ENCODE assay signal across 8 cellular contexts in the genomic region with DNA sequence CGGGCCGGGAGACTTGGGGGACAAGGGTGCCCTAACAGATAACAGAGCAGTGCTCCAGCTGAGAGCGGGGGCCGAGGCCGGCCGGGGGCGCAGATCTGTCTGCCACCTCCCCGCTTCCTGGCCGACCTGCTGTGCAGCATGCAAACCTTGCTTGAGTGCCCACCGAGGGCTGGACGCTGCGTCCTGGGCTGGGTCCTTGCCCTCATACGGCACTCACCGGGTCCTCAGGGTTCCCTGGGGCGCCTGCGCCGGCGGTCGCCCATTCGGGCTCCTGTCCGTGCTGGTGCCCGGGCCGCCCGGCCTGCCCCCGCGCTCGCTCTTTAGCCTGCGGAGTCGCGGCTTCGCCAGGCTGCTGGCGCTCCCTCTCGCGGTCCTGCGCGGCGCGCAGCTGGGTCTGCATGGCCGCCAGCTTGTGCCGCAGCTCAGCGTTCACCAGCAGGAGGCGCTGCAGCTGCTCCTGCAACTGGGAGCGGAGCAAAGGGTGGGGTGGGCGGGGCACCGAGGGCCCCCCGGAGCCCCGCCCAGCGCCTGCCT. TPM values are rescaled to one million over a fixed set of nuclear protein-coding genes. Genes with fewer than 3 reads are reported as not detected.
A peak's percentile ranks its signal among the peaks of the same experiment; 100 is the strongest.
DNase-seq lines count a peak whose midpoint lies in the region; ATAC-seq and TF ChIP-seq lines count a peak whose summit lies in the region.

No MANE protein-coding gene starts in this region.

- no peaks in the 10 kb centered on the region for H3K27me3 Mint-ChIP-seq in CD8-positive, alpha-beta T cell (ENCODE audit: low read depth)
- H3K27me3 Mint-ChIP-seq in nephron progenitor cell (ENCODE audit: low read depth, poor library complexity), result peaks cover 32% of the 10 kb centered on the region

- H3K9me2 ChIP-seq in PC-9 (ENCODE audit: insufficient read depth), result no peaks in the 10 kb centered on the region

- H2AFZ ChIP-seq in PC-9, result peak overlapping the region; percentile 78

- POLR2A ChIA-PET in CD8-positive, alpha-beta T cell (lab: Charles Lee), result interaction anchor here (0.8 to 3.6 kb wide), 12 partner anchors 15 to 753 kb away, joined by 3 to 22 read pairs (median 3); a partner anchor contains a TSS
- POLR2A ChIA-PET in PC-9 (lab: Charles Lee; ENCODE audit: unreplicated experiment), result interaction anchor here (0.5 to 2.2 kb wide), 11 partner anchors 16 to 258 kb away, joined by 3 to 18 read pairs (median 4); a partner anchor contains a TSS

- peaks cover 23% of the 10 kb centered on the region; the same call in 1 of the 2 replicates for H4K20me1 ChIP-seq in PC-9 (ENCODE audit: insufficient read depth)

- peak overlapping the region; percentile 84 for H3K4me2 ChIP-seq in PC-9

- no peaks in the 10 kb centered on the region for H3K27me3 ChIP-seq in CD8-positive, alpha-beta T cell (ENCODE audit: insufficient read depth, low read length)
- no peaks in the 10 kb centered on the region for H3K27me3 ChIP-seq in PC-9 (ENCODE audit: insufficient read depth, low read depth)

- peak; percentile 71 for TF ChIP-seq CTCF in CD8-positive, alpha-beta T cell (IDR thresholded peaks at IDR 0.05)
- peak; percentile 80 for TF ChIP-seq CTCF in PC-9 (conservative IDR thresholded peaks at IDR 0.05)
- peak; percentile 66 for TF ChIP-seq CTCF in nephron progenitor cell (IDR thresholded peaks at IDR 0.05)

- H3K27ac ChIP-seq in CD8-positive, alpha-beta T cell (ENCODE audit: low read depth, low read length), result no peak overlapping the region
- H3K27ac ChIP-seq in PC-9, result no peak overlapping the region

- peaks cover 47% of the 10 kb centered on the region for H3F3A ChIP-seq in PC-9 (ENCODE audit: insufficient read depth, low read depth)

- H3K36me3 ChIP-seq in CD8-positive, alpha-beta T cell (ENCODE audit: insufficient read depth, low read length), result peaks cover 31% of the 10 kb centered on the region
- peaks cover 30% of the 10 kb centered on the region for H3K36me3 ChIP-seq in PC-9 (ENCODE audit: low read depth)

- H3K9me3 ChIP-seq in CD8-positive, alpha-beta T cell (ENCODE audit: low read length), result no peaks in the 10 kb centered on the region
- no peaks in the 10 kb centered on the region for H3K9me3 ChIP-seq in PC-9 (ENCODE audit: insufficient read depth, low read depth)

- peak overlapping the region; percentile 67 for H3K4me3 ChIP-seq in CD8-positive, alpha-beta T cell (ENCODE audit: low read depth, low read length)
- peak overlapping the region; percentile 58 for H3K4me3 ChIP-seq in PC-9

- H3K4me1 Mint-ChIP-seq in CD8-positive, alpha-beta T cell (ENCODE audit: low read depth), result peaks cover 17% of the 10 kb centered on the region
- peaks cover 37% of the 10 kb centered on the region for H3K4me1 Mint-ChIP-seq in nephron progenitor cell

- CTCF ChIA-PET in CD8-positive, alpha-beta T cell (lab: Charles Lee), result interaction anchor here (0.7 to 2.2 kb wide), 14 partner anchors 9 to 287 kb away, joined by 3 to 13 read pairs (median 4); a partner anchor contains a TSS
- CTCF ChIA-PET in PC-9 (lab: Charles Lee), result interaction anchor here (0.6 to 3.1 kb wide), 5 partner anchors 58 to 591 kb away, joined by 3 to 28 read pairs (median 4); no protein-coding TSS in a partner anchor

- peak overlapping the region; percentile 74 for H3K4me3 Mint-ChIP-seq in CD8-positive, alpha-beta T cell
- H3K4me3 Mint-ChIP-seq in nephron progenitor cell, result peak overlapping the region; percentile 54

- peak; percentile 90 to 96 (median 93) for DNase-seq in CD8-positive, alpha-beta T cell
- DNase-seq in HK-2 (ENCODE audit: unreplicated experiment) (peak; percentile 93), PC-9 (peak; percentile 79 to 98), fibroblast of peridontal ligament (ENCODE audit: extremely low read depth) (peak; percentile 95), nephron progenitor cell (peak; percentile 97)
- DNase-seq in activated T-helper 1 cell treated with anti-CD3 and anti-CD28 coated beads, Interleukin-2, amount 50 U/mL, for 16 hours (ENCODE audit: low read depth in 1 of 2, low spot score in 1 of 2), result peak; percentile 86 to 92
- DNase-seq in stimulated activated naive CD8-positive, alpha-beta T cell treated with anti-CD3 and anti-CD28 coated beads, Interleukin-15, Interleukin-2, amounts not matched to agents 100 U/mL and 50 U/mL, for 24 hours, result peak; percentile 95

- intact Hi-C loops in CD8-positive, alpha-beta T cell (cut with DNase I, micrococcal nuclease), result loop anchor here (1.0 to 10.0 kb wide), 14 partner anchors 20 to 752 kb away; a partner anchor contains a TSS
- intact Hi-C loops in PC-9 (cut with micrococcal nuclease; ENCODE audit: unreplicated experiment), result loop anchor here (1.0 to 10.0 kb wide), 6 partner anchors 74 to 756 kb away; a partner anchor contains a TSS

- peaks cover 22% of the 10 kb centered on the region for H3K4me1 ChIP-seq in CD8-positive, alpha-beta T cell (ENCODE audit: insufficient read depth, low read length)
- H3K4me1 ChIP-seq in PC-9 (replicated peaks; ENCODE audit: insufficient read depth), result peaks cover 36% of the 10 kb centered on the region

- H3K36me3 Mint-ChIP-seq in CD8-positive, alpha-beta T cell, result peaks cover 33% of the 10 kb centered on the region
- peaks cover 22% of the 10 kb centered on the region for H3K36me3 Mint-ChIP-seq in nephron progenitor cell (ENCODE audit: low read depth)

- no TSS peak for BruUV-seq in PC-9 (replicated peaks; lab: Mats Ljungman, UMichigan)

- no peaks in the 10 kb centered on the region for H3K9me3 Mint-ChIP-seq in CD8-positive, alpha-beta T cell
- no peaks in the 10 kb centered on the region for H3K9me3 Mint-ChIP-seq in nephron progenitor cell

- ATAC-seq in CD8-positive, alpha-beta T cell, result peak; percentile 76
- ATAC-seq in GM19395 (IDR thresholded peaks at IDR 0.05; ENCODE audit: unreplicated experiment), result peak; percentile 47
- peak; percentile 67 for ATAC-seq in stimulated activated naive CD8-positive, alpha-beta T cell treated with anti-CD3 and anti-CD28 coated beads, Interleukin-15, Interleukin-2, amounts not matched to agents 100 U/mL and 50 U/mL, for 24 hours

- peak overlapping the region; percentile 49 for H3K27ac Mint-ChIP-seq in CD8-positive, alpha-beta T cell
- no peak overlapping the region for H3K27ac Mint-ChIP-seq in nephron progenitor cell

- no peaks in the 10 kb centered on the region for H3K79me2 ChIP-seq in PC-9 (ENCODE audit: low read depth)

RNA-seq across cellular contexts. Expression of a gene that starts 1.0 kb away (rescaled TPM):
- 1 to 10 TPM; 1.1 to 1.4 TPM for total RNA-seq in CD8-positive, alpha-beta T cell
- total RNA-seq in PC-9 (2021), result 9.6 and 11.5 TPM in 2 replicates

RNA-seq across cellular contexts. Expression of a gene that starts 3.1 kb away (rescaled TPM):
- total RNA-seq in CD8-positive, alpha-beta T cell, result under 1 TPM; 0.25 to 0.49 TPM
- 2.2 and 2.7 TPM in 2 replicates for total RNA-seq in PC-9 (2021)

RNA-seq across cellular contexts. Expression of a gene that starts 20.0 kb away (rescaled TPM):
- total RNA-seq in CD8-positive, alpha-beta T cell, result 10 to 100 TPM in 1 of 2 experiments, 1 to 10 TPM in 1; 9.7 to 14.9 TPM
- 6.8 and 9.3 TPM in 2 replicates for total RNA-seq in PC-9 (2021)

RNA-seq across cellular contexts. Expression of a gene that starts 36.0 kb away (rescaled TPM):
- total RNA-seq in CD8-positive, alpha-beta T cell, result 100 to 1,000 TPM; 572 to 611 TPM
- 437 and 496 TPM in 2 replicates for total RNA-seq in PC-9 (2021)
